ENCODE assay signal across 1 cellular context in genomic region chr11:114846040-114846791, GRCh38.
TF ChIP-seq lines count a peak whose summit lies in the region.

No MANE protein-coding gene starts in this region.

TF ChIP-seq in GM23338, 12 proteins besides CTCF, POLR2A, EP300 and RAD21 (continued from another document):
- TF ChIP-seq, protein P1, sequence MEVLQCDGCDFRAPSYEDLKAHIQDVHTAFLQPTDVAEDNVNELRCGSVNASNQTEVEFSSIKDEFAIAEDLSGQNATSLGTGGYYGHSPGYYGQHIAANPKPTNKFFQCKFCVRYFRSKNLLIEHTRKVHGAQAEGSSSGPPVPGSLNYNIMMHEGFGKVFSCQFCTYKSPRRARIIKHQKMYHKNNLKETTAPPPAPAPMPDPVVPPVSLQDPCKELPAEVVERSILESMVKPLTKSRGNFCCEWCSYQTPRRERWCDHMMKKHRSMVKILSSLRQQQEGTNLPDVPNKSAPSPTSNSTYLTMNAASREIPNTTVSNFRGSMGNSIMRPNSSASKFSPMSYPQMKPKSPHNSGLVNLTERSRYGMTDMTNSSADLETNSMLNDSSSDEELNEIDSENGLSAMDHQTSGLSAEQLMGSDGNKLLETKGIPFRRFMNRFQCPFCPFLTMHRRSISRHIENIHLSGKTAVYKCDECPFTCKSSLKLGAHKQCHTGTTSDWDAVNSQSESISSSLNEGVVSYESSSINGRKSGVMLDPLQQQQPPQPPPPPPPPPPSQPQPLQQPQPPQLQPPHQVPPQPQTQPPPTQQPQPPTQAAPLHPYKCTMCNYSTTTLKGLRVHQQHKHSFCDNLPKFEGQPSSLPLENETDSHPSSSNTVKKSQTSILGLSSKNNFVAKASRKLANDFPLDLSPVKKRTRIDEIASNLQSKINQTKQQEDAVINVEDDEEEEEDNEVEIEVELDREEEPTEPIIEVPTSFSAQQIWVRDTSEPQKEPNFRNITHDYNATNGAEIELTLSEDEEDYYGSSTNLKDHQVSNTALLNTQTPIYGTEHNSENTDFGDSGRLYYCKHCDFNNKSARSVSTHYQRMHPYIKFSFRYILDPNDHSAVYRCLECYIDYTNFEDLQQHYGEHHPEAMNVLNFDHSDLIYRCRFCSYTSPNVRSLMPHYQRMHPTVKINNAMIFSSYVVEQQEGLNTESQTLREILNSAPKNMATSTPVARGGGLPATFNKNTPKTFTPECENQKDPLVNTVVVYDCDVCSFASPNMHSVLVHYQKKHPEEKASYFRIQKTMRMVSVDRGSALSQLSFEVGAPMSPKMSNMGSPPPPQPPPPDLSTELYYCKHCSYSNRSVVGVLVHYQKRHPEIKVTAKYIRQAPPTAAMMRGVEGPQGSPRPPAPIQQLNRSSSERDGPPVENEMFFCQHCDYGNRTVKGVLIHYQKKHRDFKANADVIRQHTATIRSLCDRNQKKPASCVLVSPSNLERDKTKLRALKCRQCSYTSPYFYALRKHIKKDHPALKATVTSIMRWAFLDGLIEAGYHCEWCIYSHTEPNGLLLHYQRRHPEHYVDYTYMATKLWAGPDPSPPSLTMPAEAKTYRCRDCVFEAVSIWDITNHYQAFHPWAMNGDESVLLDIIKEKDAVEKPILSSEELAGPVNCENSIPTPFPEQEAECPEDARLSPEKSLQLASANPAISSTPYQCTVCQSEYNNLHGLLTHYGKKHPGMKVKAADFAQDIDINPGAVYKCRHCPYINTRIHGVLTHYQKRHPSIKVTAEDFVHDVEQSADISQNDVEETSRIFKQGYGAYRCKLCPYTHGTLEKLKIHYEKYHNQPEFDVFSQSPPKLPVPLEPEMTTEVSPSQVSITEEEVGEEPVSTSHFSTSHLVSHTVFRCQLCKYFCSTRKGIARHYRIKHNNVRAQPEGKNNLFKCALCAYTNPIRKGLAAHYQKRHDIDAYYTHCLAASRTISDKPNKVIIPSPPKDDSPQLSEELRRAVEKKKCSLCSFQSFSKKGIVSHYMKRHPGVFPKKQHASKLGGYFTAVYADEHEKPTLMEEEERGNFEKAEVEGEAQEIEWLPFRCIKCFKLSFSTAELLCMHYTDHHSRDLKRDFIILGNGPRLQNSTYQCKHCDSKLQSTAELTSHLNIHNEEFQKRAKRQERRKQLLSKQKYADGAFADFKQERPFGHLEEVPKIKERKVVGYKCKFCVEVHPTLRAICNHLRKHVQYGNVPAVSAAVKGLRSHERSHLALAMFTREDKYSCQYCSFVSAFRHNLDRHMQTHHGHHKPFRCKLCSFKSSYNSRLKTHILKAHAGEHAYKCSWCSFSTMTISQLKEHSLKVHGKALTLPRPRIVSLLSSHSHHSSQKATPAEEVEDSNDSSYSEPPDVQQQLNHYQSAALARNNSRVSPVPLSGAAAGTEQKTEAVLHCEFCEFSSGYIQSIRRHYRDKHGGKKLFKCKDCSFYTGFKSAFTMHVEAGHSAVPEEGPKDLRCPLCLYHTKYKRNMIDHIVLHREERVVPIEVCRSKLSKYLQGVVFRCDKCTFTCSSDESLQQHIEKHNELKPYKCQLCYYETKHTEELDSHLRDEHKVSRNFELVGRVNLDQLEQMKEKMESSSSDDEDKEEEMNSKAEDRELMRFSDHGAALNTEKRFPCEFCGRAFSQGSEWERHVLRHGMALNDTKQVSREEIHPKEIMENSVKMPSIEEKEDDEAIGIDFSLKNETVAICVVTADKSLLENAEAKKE (CRISPR knock-in tag; IDR thresholded peaks at IDR 0.05) = no peak
- no peak for TF ChIP-seq EZH2 (IDR thresholded peaks at IDR 0.05; ENCODE audit: low read depth, unreplicated experiment)
